Comparison of ENCODE assay signal across 8 cellular contexts in genomic region chr1:6579374-6580118, GRCh38. TPM values are rescaled to one million over a fixed set of nuclear protein-coding genes. Genes with fewer than 3 reads are reported as not detected.
DNase-seq lines count a peak whose midpoint lies in the region; ATAC-seq, FAIRE-seq and TF ChIP-seq lines count a peak whose summit lies in the region.

ZBTB48 (plus strand) TSS chr1:6579994; CDS start chr1:6580610, 616 bp downstream.

- no peaks in the 10 kb centered on the region for H3K9me3 ChIP-seq in kidney (ENCODE audit: control insufficient read depth in 1 of 2, low read length in 2 of 2)

- peak; percentile 98 for FAIRE-seq in kidney (lab: Jason Lieb, UNC)

- H3K4me1 ChIP-seq in kidney (ENCODE audit: control insufficient read depth in 1 of 2, insufficient read depth in 1 of 2, low read depth in 1 of 2, low read length in 2 of 2), result peaks cover 21 to 28% of the 10 kb centered on the region in 2 donors

- peak within 1 kb of the TSS; percentile 66 to 85 for H3K4me3 ChIP-seq in kidney (ENCODE audit: low read length in 2 of 2)

- H3K36me3 ChIP-seq in kidney (ENCODE audit: control insufficient read depth in 1 of 2, insufficient read depth in 2 of 2, low read length in 2 of 2), result no peaks in the 10 kb centered on the region

- H3K4me3 Mint-ChIP-seq in chondrocyte (ENCODE audit: unreplicated experiment), result peak within 1 kb of the TSS; percentile 90

- peak; percentile 97 for ATAC-seq in HG03439 (IDR thresholded peaks at IDR 0.05; ENCODE audit: unreplicated experiment)

- no peaks in the 10 kb centered on the region for H3K9me3 Mint-ChIP-seq in chondrocyte (ENCODE audit: low read depth)

- peak within 1 kb of the TSS; percentile 30 to 87 for H3K9ac ChIP-seq in kidney (ENCODE audit: low read length in 2 of 2)

- H3K27ac ChIP-seq in kidney (ENCODE audit: low read depth in 2 of 2, low read length in 2 of 2), result peak within 1 kb of the TSS; percentile 88 to 95

- TF ChIP-seq CTCF in chondrocyte (IDR thresholded peaks at IDR 0.05) (no peak), kidney (IDR thresholded peaks at IDR 0.05; ENCODE audit: borderline replicate concordance, extremely low read depth, insufficient read depth) (no peak)

- H3K36me3 Mint-ChIP-seq in chondrocyte (ENCODE audit: low read depth), result no peaks in the 10 kb centered on the region

- DNase-seq in AML-193 (lab: John Stamatoyannopoulos, UW) (peak; percentile 94 to 97), NCI-H510A treated with DMSO at 0.1 percent for 48 hours (lab: John Stamatoyannopoulos, UW) (peak; percentile 99), chondrocyte (ENCODE audit: low spot score) (peak; percentile 99), kidney (peak; percentile 100)
- peak; percentile 92 to 96 for DNase-seq in activated CD4-positive, alpha-beta T cell treated with anti-CD3 and anti-CD28 coated beads for 24 hours (ENCODE audit: low read depth in 2 of 2)
- peak; percentile 99 for DNase-seq in stimulated activated CD4-positive, alpha-beta T cell treated with anti-CD3 and anti-CD28 coated beads, Interleukin-15, amount 100 ng/mL, for 24 hours

- H3K27me3 Mint-ChIP-seq in chondrocyte (ENCODE audit: low read depth), result no peaks in the 10 kb centered on the region

- H3K27ac Mint-ChIP-seq in chondrocyte (ENCODE audit: unreplicated experiment), result peak within 1 kb of the TSS; percentile 94

- TF ChIP-seq POLR2A in GM19193 (IDR thresholded peaks at IDR 0.05; ENCODE audit: extremely low read depth, insufficient read depth, insufficient read length), result peak; percentile 96

- H3K4me1 Mint-ChIP-seq in chondrocyte (ENCODE audit: low read depth), result peaks cover 32% of the 10 kb centered on the region

- intact Hi-C loops in kidney (cut with DNase I), result no loop called here

RNA-seq across cellular contexts. Expression of gene ZBTB48, which starts in this region (rescaled TPM):
- total RNA-seq in chondrocyte, result 19.9 to 27.4 TPM (median 23.7 TPM) in 3 replicates
- total RNA-seq in kidney, result 45.5 TPM
- polyA plus RNA-seq in kidney (ENCODE audit: insufficient read depth, low read depth, low replicate concordance), result 27.1 TPM

Comparison
In these comparisons a context has a peak if more than half of its experiments do, and no peak if none do; other contexts are left out.
1. Peak in every context shown above with its lines: DNase-seq, ATAC-seq, H3K4me3 ChIP-seq and H3K27ac ChIP-seq.